In the genomic region with DNA sequence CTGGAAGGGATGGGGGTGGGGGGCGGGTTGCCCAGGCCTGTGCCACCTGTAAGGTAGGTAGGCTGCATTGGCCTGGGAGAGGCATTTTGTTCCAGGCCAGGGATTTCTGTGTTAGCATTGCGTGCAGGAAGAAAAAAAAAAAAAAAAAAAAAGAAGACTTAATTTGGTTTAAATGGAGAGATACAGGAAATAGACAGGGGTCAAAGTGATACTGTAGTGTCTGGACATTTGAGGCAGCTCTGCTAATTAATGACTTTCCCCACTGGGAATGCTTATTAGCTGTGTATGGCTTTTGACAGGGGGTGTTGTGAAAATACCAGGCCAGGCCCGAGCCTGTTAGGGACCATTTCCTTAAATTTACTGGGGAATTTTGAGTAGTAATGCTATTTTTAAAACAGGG, we compare ENCODE assay signal across 8 cellular contexts. TPM values are rescaled to one million over a fixed set of nuclear protein-coding genes. Genes with fewer than 3 reads are reported as not detected.
DNase-seq lines count a peak whose midpoint lies in the region; ATAC-seq, FAIRE-seq and TF ChIP-seq lines count a peak whose summit lies in the region.

No MANE protein-coding gene starts in this region.

- no peak overlapping the region for H3K14ac ChIP-seq in H9 (ENCODE audit: insufficient read depth, low read length)

- intact Hi-C loops in K562 (cut with micrococcal nuclease): no loop called here

- H3K79me2 ChIP-seq in H9 (ENCODE audit: insufficient read depth, low read length) (peaks cover 18% of the 10 kb centered on the region; the same call in 1 of the 2 replicates), K562 (ENCODE audit: control insufficient read depth, insufficient read depth, low read length) (peaks cover 47% of the 10 kb centered on the region)

- CTCF ChIA-PET in K562 (lab: Yijun Ruan, JAX; ENCODE audit: low intra/inter-chr PET ratio): interaction anchor here (0.7 kb wide), 1 partner anchor 491 kb away, joined by 6 read pairs; no protein-coding TSS in a partner anchor

- H2BK12ac ChIP-seq in H9 (ENCODE audit: insufficient read length, low read depth, low read length): no peak overlapping the region

- no peak overlapping the region for H2BK5ac ChIP-seq in H9 (ENCODE audit: insufficient read length, low read length)

- no peaks in the 10 kb centered on the region for H3K9me1 ChIP-seq in K562 (ENCODE audit: control insufficient read depth, insufficient read depth, low read length)

- BruUV-seq in K562 (replicated peaks; lab: Mats Ljungman, UMichigan): no TSS peak

- ATAC-seq in K562: no peak
- no peak for ATAC-seq in HG02885 (IDR thresholded peaks at IDR 0.05; ENCODE audit: poor library complexity, unreplicated experiment)

- H2AK5ac ChIP-seq in H9 (ENCODE audit: insufficient read length, low read length): no peak overlapping the region

- H4K91ac ChIP-seq in H9 (ENCODE audit: insufficient read length, low read depth, low read length): no peak overlapping the region

- peak; percentile 69 for FAIRE-seq in K562 (lab: Jason Lieb, UNC)

- H3K79me1 ChIP-seq in H9 (ENCODE audit: insufficient read depth, low read depth, low read length, poor library complexity, severe bottlenecking): peaks cover 7% of the 10 kb centered on the region

- H3K23ac ChIP-seq in H9 (ENCODE audit: insufficient read length, low read depth, low read length): no peak overlapping the region

- H3K9me3 Mint-ChIP-seq in H9 (no peaks in the 10 kb centered on the region), mesothelial cell of epicardium (no peaks in the 10 kb centered on the region)

- peaks cover 12% of the 10 kb centered on the region for H3K27me3 Mint-ChIP-seq in H9 (ENCODE audit: low read depth)
- H3K27me3 Mint-ChIP-seq in mesothelial cell of epicardium (ENCODE audit: low read depth): peaks cover 13% of the 10 kb centered on the region

- H3K4ac ChIP-seq in H9 (ENCODE audit: low read depth, low read length): no peak overlapping the region

- no peak for TF ChIP-seq RAD21 in K562 (CRISPR knock-in tag; conservative IDR thresholded peaks at IDR 0.05 in 1 of 2, IDR thresholded peaks at IDR 0.05 in 1 of 2)

- H3K4me3 Mint-ChIP-seq in H9 (peak overlapping the region; percentile 81 to 88), mesothelial cell of epicardium (peak overlapping the region; percentile 78)

- H3K9ac ChIP-seq in H9 (ENCODE audit: extremely low read depth, insufficient read length, low read length): peak overlapping the region; percentile 53
- H3K9ac ChIP-seq in K562 (ENCODE audit: insufficient read depth in 1 of 2, low read depth in 2 of 2, low read length in 2 of 2): peak overlapping the region; percentile 66 to 95

- H3K27me3 ChIP-seq in H9 (ENCODE audit: insufficient read depth, low read length) (no peaks in the 10 kb centered on the region), K562 (ENCODE audit: control insufficient read depth in 2 of 2, insufficient read depth in 2 of 2, low read length in 2 of 2) (no peaks in the 10 kb centered on the region)

- H3K18ac ChIP-seq in H9 (ENCODE audit: insufficient read length, low read depth, low read length): no peak overlapping the region

- POLR2A ChIA-PET in K562 (lab: Yijun Ruan, JAX): interaction anchor here (0.9 to 2.1 kb wide), 3 partner anchors 9 to 25 kb away, joined by 3 to 11 read pairs (median 9); no protein-coding TSS in a partner anchor

- WGBS in H9 (ENCODE audit: extremely low coverage, insufficient read length, low lambda C conversion rate): no CpG with 5 or more reads among the region's 3 CpGs
- WGBS in K562 (ENCODE audit: insufficient coverage, low coverage, missing lambda C conversion rate): 0% methylated on average over 2 of the region's 3 CpGs

- H2BK20ac ChIP-seq in H9 (ENCODE audit: low read depth, low read length, poor library complexity, severe bottlenecking): no peak overlapping the region

- 0 out of 3 replicates have a peak, but pooled peaks cover 3% of the 10 kb centered on the region for H3K36me3 ChIP-seq in K562 (ENCODE audit: control insufficient read depth, insufficient read depth, low read length)

- H3K36me3 Mint-ChIP-seq in H9 (ENCODE audit: insufficient read depth in 1 of 3, low read depth in 3 of 3): no peaks in the 10 kb centered on the region
- H3K36me3 Mint-ChIP-seq in mesothelial cell of epicardium: no peaks in the 10 kb centered on the region

- H2BK120ac ChIP-seq in H9 (ENCODE audit: low read depth, low read length, poor library complexity, severe bottlenecking): no peak overlapping the region

- DNase-seq in H9: no peak
- no peak for DNase-seq in K562 (ENCODE audit: extremely low read depth in 1 of 4, low spot score in 3 of 4)
- DNase-seq in mesothelial cell of epicardium (ENCODE audit: low spot score in 2 of 2, unreplicated experiment in 2 of 2): no peak
- DNase-seq in DMS79 treated with DMSO at 0.1 percent for 48 hours (lab: John Stamatoyannopoulos, UW): no peak
- no peak for DNase-seq in activated CD4-positive, CD25-positive, alpha-beta regulatory T cell (lab: John Stamatoyannopoulos, UW)
- DNase-seq in superior temporal gyrus (ENCODE audit: extremely low spot score): no peak

- no peak for TF ChIP-seq EP300 in K562 (IDR thresholded peaks at IDR 0.05; ENCODE audit: low read length)

- H3K4me2 ChIP-seq in H9 (ENCODE audit: insufficient read depth, insufficient read length, low read length): peak overlapping the region; percentile 63
- H3K4me2 ChIP-seq in K562 (ENCODE audit: insufficient read depth, low read length): peak overlapping the region; percentile 55

- no peak overlapping the region for H3K56ac ChIP-seq in H9 (ENCODE audit: insufficient read length, low read depth, low read length)

- H3K9me3 ChIP-seq in H9 (ENCODE audit: control insufficient read depth, low read depth, low read length) (no peaks in the 10 kb centered on the region), K562 (replicated peaks; ENCODE audit: control insufficient read depth, insufficient read depth, low read depth, low read length) (no peaks in the 10 kb centered on the region)

- H3K27ac Mint-ChIP-seq in H9: peak overlapping the region in 1 of 3 experiments; percentile 89; a peak in 2 of 7 replicates
- H3K27ac Mint-ChIP-seq in mesothelial cell of epicardium: peak overlapping the region; percentile 90

- H4K5ac ChIP-seq in H9 (ENCODE audit: insufficient read length, low read depth, low read length): no peak overlapping the region

- no peak overlapping the region for H3T11ph ChIP-seq in H9 (ENCODE audit: low read length)

- peak overlapping the region; percentile 76 for H3K4me3 ChIP-seq in K562

- TF ChIP-seq POLR2A in K562 (conservative IDR thresholded peaks at IDR 0.05): no peak

- H4K8ac ChIP-seq in H9 (replicated peaks; ENCODE audit: insufficient read length, low read depth, low read length): no peak overlapping the region

- no peak overlapping the region for H2AFZ ChIP-seq in H9 (ENCODE audit: low read length)
- H2AFZ ChIP-seq in K562 (ENCODE audit: low read depth, low read length): no peak overlapping the region

- no peaks in the 10 kb centered on the region for H4K20me1 ChIP-seq in H9 (ENCODE audit: control insufficient read depth, insufficient read depth, insufficient read length)
- H4K20me1 ChIP-seq in K562 (replicated peaks; ENCODE audit: control insufficient read depth, insufficient read depth, low read length): no peaks in the 10 kb centered on the region

- H3K4me1 ChIP-seq in H9 (ENCODE audit: insufficient read depth, low read length) (no peaks in the 10 kb centered on the region), K562 (replicated peaks in 1 of 2; ENCODE audit: control insufficient read depth in 2 of 2, insufficient read depth in 2 of 2, low read length in 2 of 2) (peaks cover 8 to 13% of the 10 kb centered on the region in 2 experiments; a peak in 4 of 5 replicates)

- TF ChIP-seq CTCF in 22Rv1 (IDR thresholded peaks at IDR 0.05) (no peak), H9 (conservative IDR thresholded peaks at IDR 0.05) (no peak), K562 (IDR thresholded peaks at IDR 0.05 in 2 of 3, conservative IDR thresholded peaks at IDR 0.05 in 1 of 3; ENCODE audit: insufficient read depth in 2 of 3, low read depth in 1 of 3, low read length in 3 of 3) (no peak), mesothelial cell of epicardium (IDR thresholded peaks at IDR 0.05; ENCODE audit: unreplicated experiment) (no peak)

- H3K4me1 Mint-ChIP-seq in H9 (peaks cover 44 to 50% of the 10 kb centered on the region in 2 experiments), mesothelial cell of epicardium (peaks cover 39% of the 10 kb centered on the region)

- H2BK15ac ChIP-seq in H9 (ENCODE audit: low read depth, low read length): no peak overlapping the region

- in situ Hi-C loops in K562 (cut with MboI): no loop called here

- H3K23me2 ChIP-seq in H9 (ENCODE audit: insufficient read length, low read depth, low read length, poor library complexity, severe bottlenecking): peaks cover 3% of the 10 kb centered on the region

- H3K27ac ChIP-seq in 22Rv1 (peak overlapping the region; percentile 65; the same call in 1 of the 2 replicates), H9 (ENCODE audit: insufficient read length, low read depth, low read length) (no peak overlapping the region), K562 (ENCODE audit: extremely low read depth, low read depth, low read length) (no peak overlapping the region)

RNA-seq across cellular contexts. Expression of gene MAP2K4, which starts 0.9 kb away (rescaled TPM):
- total RNA-seq in H9 (2021) (46.1 and 47.5 TPM in 2 replicates), K562 (2014; rRNA removed) (7.7 and 10.4 TPM in 2 replicates), K562 (2014; rRNA removed; fragmentation: Illumina TruSeq; extraction: Trizol) (14.2 and 15.8 TPM in 2 replicates), K562 (2015; rRNA removed; fragmentation: Illumina TruSeq; extraction: Trizol) (12.8 and 14.0 TPM in 2 replicates), K562 (2021) (11.1 and 12.3 TPM in 2 replicates), mesothelial cell of epicardium (57.5 to 58.7 TPM (median 57.9 TPM) in 3 replicates)
- 6.6 and 20.0 TPM in 2 replicates for total RNA-seq in K562 (2011; cell fraction: chromatin; rRNA removed; ENCODE audit: low replicate concordance)
- total RNA-seq in K562 (2011; cell fraction: nucleolus; rRNA removed): 3.5 and 5.9 TPM in 2 replicates
- 10.2 and 11.8 TPM in 2 replicates for total RNA-seq in K562 (2011; cell fraction: nucleoplasm; rRNA removed)
- polyA plus RNA-seq in K562 (2011; rRNA removed) (12.5 and 15.9 TPM in 2 replicates), K562 (2014; fragmentation: Illumina TruSeq; extraction: Trizol) (9.5 and 10.8 TPM in 2 replicates), K562 (2014; fragmentation: Nextera tagmentation; extraction: Ambion mirVana) (1 to 10 TPM; 3.0 to 4.0 TPM), K562 (2014; rRNA removed) (6.9 and 7.4 TPM in 2 replicates)
- polyA plus RNA-seq in K562 (2011; cell fraction: cytosol; rRNA removed): 4.4 and 6.6 TPM in 2 replicates
- 6.6 and 9.0 TPM in 2 replicates for polyA plus RNA-seq in K562 (2011; cell fraction: nucleus; rRNA removed)
- polyA plus RNA-seq in K562 (2012): 6.7 and 7.9 TPM in 2 replicates
- polyA minus RNA-seq in K562 (2011; rRNA and poly(A)+ RNA removed): 28.3 and 31.0 TPM in 2 replicates
- 6.6 and 13.7 TPM in 2 replicates for polyA minus RNA-seq in K562 (2011; cell fraction: cytosol; rRNA and poly(A)+ RNA removed)
- polyA minus RNA-seq in K562 (2011; cell fraction: nucleus; rRNA and poly(A)+ RNA removed): 6.3 and 12.1 TPM in 2 replicates

RNA-seq across cellular contexts. Expression of gene ZNF18, which starts 24.3 kb away (rescaled TPM):
- total RNA-seq in H9 (2021) (6.8 and 7.0 TPM in 2 replicates), K562 (2014; rRNA removed) (3.1 and 3.4 TPM in 2 replicates), K562 (2014; rRNA removed; fragmentation: Illumina TruSeq; extraction: Trizol) (4.0 and 4.2 TPM in 2 replicates), K562 (2015; rRNA removed; fragmentation: Illumina TruSeq; extraction: Trizol) (3.7 and 3.9 TPM in 2 replicates), K562 (2021) (2.7 and 2.8 TPM in 2 replicates), mesothelial cell of epicardium (9.8 to 11.1 TPM (median 10.1 TPM) in 3 replicates)
- 4.3 and 7.7 TPM in 2 replicates for total RNA-seq in K562 (2011; cell fraction: chromatin; rRNA removed; ENCODE audit: low replicate concordance)
- total RNA-seq in K562 (2011; cell fraction: nucleolus; rRNA removed): 3.4 and 4.0 TPM in 2 replicates
- 2.8 and 4.4 TPM in 2 replicates for total RNA-seq in K562 (2011; cell fraction: nucleoplasm; rRNA removed)
- polyA plus RNA-seq in K562 (2011; rRNA removed) (5.0 and 5.7 TPM in 2 replicates), K562 (2014; fragmentation: Illumina TruSeq; extraction: Trizol) (2.4 and 3.5 TPM in 2 replicates), K562 (2014; fragmentation: Nextera tagmentation; extraction: Ambion mirVana) (1 to 10 TPM; 1.1 to 3.4 TPM), K562 (2014; rRNA removed) (2.4 and 2.7 TPM in 2 replicates)
- 1.4 and 2.5 TPM in 2 replicates for polyA plus RNA-seq in K562 (2011; cell fraction: cytosol; rRNA removed)
- polyA plus RNA-seq in K562 (2011; cell fraction: nucleus; rRNA removed): 7.3 and 10.0 TPM in 2 replicates
- 2.2 and 2.3 TPM in 2 replicates for polyA plus RNA-seq in K562 (2012)
- polyA minus RNA-seq in K562 (2011; rRNA and poly(A)+ RNA removed): 4.0 and 4.8 TPM in 2 replicates
- 1.0 and 1.7 TPM in 2 replicates for polyA minus RNA-seq in K562 (2011; cell fraction: cytosol; rRNA and poly(A)+ RNA removed)
- polyA minus RNA-seq in K562 (2011; cell fraction: nucleus; rRNA and poly(A)+ RNA removed): 2.0 and 4.0 TPM in 2 replicates
